In genomic region chr5:60024104-60024503, GRCh38 we compare ENCODE assay signal across 29 cellular contexts.
"Had no signal": no experiment of that assay in that cellular context is flagged by ENCODE, and none has a peak within 500 bp of the region (broad histone marks: within the 10 kb centered on the region; RNA-seq: fewer than 3 reads in every experiment).

No MANE protein-coding gene starts in this region.

- H3K36me3 ChIP-seq: ascending aorta, brain microvascular endothelial cell had no signal

- H3K9me3 ChIP-seq: ascending aorta had no signal

- H2AFZ ChIP-seq: PC-9 had no signal

- ATAC-seq: activated CD8-positive, alpha-beta T cell treated with anti-CD3 and anti-CD28 coated beads for 36 hours; Right ventricle myocardium inferior had no signal

- DNase-seq: activated CD4-positive, alpha-beta T cell treated with anti-CD3 and anti-CD28 coated beads, Interleukin-2, amount 10 ng/mL, durations not matched to agents 24 days and 14 days; activated CD4-positive, alpha-beta T cell treated with anti-CD3 and anti-CD28 coated beads, Interleukin-2, amount 50 U/mL, for 4 hours; activated CD8-positive, alpha-beta T cell treated with anti-CD3 and anti-CD28 coated beads for 36 hours; activated gamma-delta T cell; activated naive CD4-positive, alpha-beta T cell treated with Interleukin-2 at 50 U/mL for 16 hours; activated naive CD8-positive, alpha-beta T cell treated with anti-CD3 and anti-CD28 coated beads, Interleukin-2, amount 10 ng/mL, durations not matched to agents 7 days and 5 days; activated T-cell treated with anti-CD3 and anti-CD28 coated beads, Interleukin-2, amount 50 U/mL, for 1 hour; amygdala; brain microvascular endothelial cell; central memory CD4-positive, alpha-beta T cell; Kasumi-1; KBM-7; NCI-H1092 treated with DMSO at 0.1 percent for 48 hours; NCI-H1417; NCI-H146; NCI-H187; NCI-H2029 treated with DMSO at 0.1 percent for 48 hours; NCI-H2107; NCI-H2171; NCI-H510A treated with DMSO at 0.1 percent for 48 hours; NK-92 treated with Interleukin-12 subunit alpha and Interleukin-12 subunit beta, amount 100 ng/mL, for 24 hours; PC-9; SIG-M5 had no signal

- H3K4me2 ChIP-seq: PC-9 had no signal

- FAIRE-seq: colon, RCC 7860, TTC549 had no signal

- H3K27me3 ChIP-seq: ascending aorta, brain microvascular endothelial cell had no signal

- H3K4me1 ChIP-seq: ascending aorta had no signal

- H3K4me3 ChIP-seq: ascending aorta, PC-9 had no signal

- H3K27ac ChIP-seq: ascending aorta, PC-9, RWPE1 had no signal
